22 cellular contexts compared by ENCODE assay signal in the genomic region with DNA sequence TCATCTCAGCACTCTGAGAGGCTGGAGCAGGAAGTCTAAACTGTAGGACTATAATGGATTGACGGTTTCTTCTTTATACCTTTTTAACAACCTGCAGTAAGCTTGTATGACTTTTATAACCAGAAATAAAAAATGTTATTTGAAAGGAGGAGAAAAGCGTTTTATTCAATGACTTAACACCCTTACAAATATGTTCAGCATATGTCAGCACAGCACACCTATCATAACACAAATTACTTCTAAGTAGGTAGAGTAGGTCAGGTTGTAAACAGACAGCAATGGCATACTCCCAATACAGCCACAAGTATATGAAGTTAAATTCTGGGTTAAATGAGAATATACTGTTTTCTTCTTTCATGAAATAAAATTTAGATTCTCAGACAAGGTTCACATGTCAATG. TPM values are rescaled to one million over a fixed set of nuclear protein-coding genes. Genes with fewer than 3 reads are reported as not detected.
DNase-seq lines count a peak whose midpoint lies in the region; ATAC-seq, FAIRE-seq and TF ChIP-seq lines count a peak whose summit lies in the region.
"Had no signal": no experiment of that assay in that cellular context is flagged by ENCODE, and none has a peak within 500 bp of the region (broad histone marks: within the 10 kb centered on the region; RNA-seq: fewer than 3 reads in every experiment).

No MANE protein-coding gene starts in this region.

- H3K79me2 ChIP-seq in GM23338 (replicated peaks; ENCODE audit: insufficient read depth) (peaks cover 100% of the 10 kb centered on the region), K562 (ENCODE audit: control insufficient read depth, insufficient read depth, low read length) (peaks cover 97% of the 10 kb centered on the region), mesendoderm (ENCODE audit: control insufficient read depth, insufficient read depth, low read length) (peaks cover 59% of the 10 kb centered on the region)

- no peak overlapping the region for H2BK5ac ChIP-seq in mesendoderm (ENCODE audit: low read length)

- no peak overlapping the region for H2AFZ ChIP-seq in GM23338
- no peak overlapping the region for H2AFZ ChIP-seq in K562 (ENCODE audit: low read depth, low read length)
- H2AFZ ChIP-seq: GM23248 had no signal

- peaks cover 10% of the 10 kb centered on the region for H3K79me1 ChIP-seq in mesendoderm (ENCODE audit: low read length)

- H3K27ac ChIP-seq in CD4-positive, CD25-positive, alpha-beta regulatory T cell (ENCODE audit: insufficient read depth, low read length, poor library complexity, severe bottlenecking), result peak overlapping the region; percentile 5
- H3K27ac ChIP-seq in GM23338 (ENCODE audit: low read depth) (no peak overlapping the region), K562 (ENCODE audit: extremely low read depth, low read depth, low read length) (no peak overlapping the region), gastrocnemius medialis (peak overlapping the region; percentile 11 to 50 (median 28)), mesendoderm (ENCODE audit: low read depth, low read length) (no peak overlapping the region)
- H3K27ac ChIP-seq: GM23248 had no signal

- H3K4me1 Mint-ChIP-seq in CD4-positive, CD25-positive, alpha-beta regulatory T cell, result peaks cover 42 to 79% (median 47%) of the 10 kb centered on the region in 4 donors
- H3K4me1 Mint-ChIP-seq in GM23338, result peaks cover 8% of the 10 kb centered on the region

- CTCF ChIA-PET in K562 (lab: Yijun Ruan, JAX; ENCODE audit: low intra/inter-chr PET ratio), result no interaction called here

- no peak overlapping the region for H4K8ac ChIP-seq in mesendoderm (ENCODE audit: low read depth, low read length)

- ATAC-seq in CD4-positive, CD25-positive, alpha-beta regulatory T cell (ENCODE audit: low read depth in 2 of 2), result no peak
- ATAC-seq in GM23338 (no peak), K562 (peak; percentile 23; the same call in 1 of the 3 replicates), gastrocnemius medialis (no peak), GM19035 (IDR thresholded peaks at IDR 0.05; ENCODE audit: unreplicated experiment) (no peak), GM18502 (IDR thresholded peaks at IDR 0.05; ENCODE audit: poor library complexity, unreplicated experiment) (no peak)
- ATAC-seq: HCT116 had no signal

- H4K20me1 ChIP-seq in GM23338 (replicated peaks; ENCODE audit: insufficient read depth), result peaks cover 66% of the 10 kb centered on the region
- H4K20me1 ChIP-seq in K562 (replicated peaks; ENCODE audit: control insufficient read depth, insufficient read depth, low read length), result peaks cover 9% of the 10 kb centered on the region

- peaks cover 22% of the 10 kb centered on the region for H3K4me1 ChIP-seq in CD4-positive, CD25-positive, alpha-beta regulatory T cell (ENCODE audit: control insufficient read depth, insufficient read depth, low read length, poor library complexity, severe bottlenecking)
- H3K4me1 ChIP-seq in GM23338 (ENCODE audit: insufficient read depth) (no peaks in the 10 kb centered on the region; the same call in 1 of the 2 replicates), K562 (replicated peaks in 1 of 2; ENCODE audit: control insufficient read depth in 2 of 2, insufficient read depth in 2 of 2, low read length in 2 of 2) (0 out of 5 replicates have a peak, but pooled peaks cover 0 to 2% of the 10 kb centered on the region in 2 experiments), gastrocnemius medialis (peaks cover 23% of the 10 kb centered on the region in 2 donors), mesendoderm (ENCODE audit: control insufficient read depth, low read depth, low read length) (peaks cover 2% of the 10 kb centered on the region)

- no TSS peak for BruUV-seq in K562 (replicated peaks; lab: Mats Ljungman, UMichigan)

- no peaks in the 10 kb centered on the region for H3K9me1 ChIP-seq in K562 (ENCODE audit: control insufficient read depth, insufficient read depth, low read length)

- no peak overlapping the region for H2BK120ac ChIP-seq in mesendoderm (ENCODE audit: low read depth, low read length)

- no peaks in the 10 kb centered on the region for H3K9me3 ChIP-seq in CD4-positive, CD25-positive, alpha-beta regulatory T cell (ENCODE audit: control insufficient read depth in 2 of 2, low read length in 2 of 2)
- no peaks in the 10 kb centered on the region; the same call in 1 of the 2 replicates for H3K9me3 ChIP-seq in K562 (replicated peaks; ENCODE audit: control insufficient read depth, insufficient read depth, low read depth, low read length)
- H3K9me3 ChIP-seq in gastrocnemius medialis, result no peaks in the 10 kb centered on the region

- peak overlapping the region in 1 of 3 donors; percentile 60 for H3K27ac Mint-ChIP-seq in CD4-positive, CD25-positive, alpha-beta regulatory T cell
- H3K27ac Mint-ChIP-seq in GM23338, result peak overlapping the region; percentile 59; the same call in 1 of the 2 replicates

- no peaks in the 10 kb centered on the region for H3K27me3 ChIP-seq in CD4-positive, CD25-positive, alpha-beta regulatory T cell (ENCODE audit: control insufficient read depth, insufficient read depth, low read length)
- no peaks in the 10 kb centered on the region for H3K27me3 ChIP-seq in GM23338 (ENCODE audit: insufficient read depth)
- H3K27me3 ChIP-seq in K562 (ENCODE audit: control insufficient read depth in 2 of 2, insufficient read depth in 2 of 2, low read length in 2 of 2), result no peaks in the 10 kb centered on the region
- no peaks in the 10 kb centered on the region for H3K27me3 ChIP-seq in gastrocnemius medialis
- no peaks in the 10 kb centered on the region for H3K27me3 ChIP-seq in mesendoderm (ENCODE audit: insufficient read depth, low read length, poor library complexity)

- TF ChIP-seq POLR2A in K562 (conservative IDR thresholded peaks at IDR 0.05) (no peak), gastrocnemius medialis (IDR thresholded peaks at IDR 0.05) (no peak)

- FAIRE-seq in K562 (lab: Jason Lieb, UNC), result no peak

- no peak for DNase-seq in CD4-positive, CD25-positive, alpha-beta regulatory T cell
- DNase-seq in GM23338 (ENCODE audit: low spot score) (no peak), K562 (ENCODE audit: extremely low read depth in 1 of 4, low spot score in 3 of 4) (no peak), gastrocnemius medialis (no peak), mesendoderm (no peak)
- DNase-seq: ACHN; AML-193; Calu3; CD4-positive, alpha-beta memory T cell; DMS53; GM23248; KG1; NCI-H1417 treated with DMSO at 0.1 percent for 48 hours; NCI-H2029; NCI-H2171; NCI-H446; NCI-H69; OCI-M1; SIG-M5 had no signal

- H3K23ac ChIP-seq in mesendoderm (ENCODE audit: low read length), result no peak overlapping the region

- no peak for TF ChIP-seq RAD21 in K562 (CRISPR knock-in tag; conservative IDR thresholded peaks at IDR 0.05 in 1 of 2, IDR thresholded peaks at IDR 0.05 in 1 of 2)

- no peak overlapping the region for H3K56ac ChIP-seq in mesendoderm (ENCODE audit: low read length)

- H3K4me3 ChIP-seq in CD4-positive, CD25-positive, alpha-beta regulatory T cell (ENCODE audit: low read depth, low read length), result peak overlapping the region; percentile 5
- H3K4me3 ChIP-seq in GM23338 (no peak overlapping the region), K562 (no peak overlapping the region), gastrocnemius medialis (no peak overlapping the region), mesendoderm (ENCODE audit: low read length) (no peak overlapping the region)
- H3K4me3 ChIP-seq: GM23248 had no signal

- POLR2A ChIA-PET in K562 (lab: Yijun Ruan, JAX), result interaction anchor here (1.0 to 1.9 kb wide), 5 partner anchors 10 to 73 kb away, joined by 3 to 9 read pairs (median 4); a partner anchor contains a TSS

- no peak overlapping the region for H2AK5ac ChIP-seq in mesendoderm (ENCODE audit: low read length)

- H3K9me2 ChIP-seq in GM23338 (ENCODE audit: insufficient read depth), result no peaks in the 10 kb centered on the region

- H3K27me3 Mint-ChIP-seq in CD4-positive, CD25-positive, alpha-beta regulatory T cell, result no peaks in the 10 kb centered on the region
- H3K27me3 Mint-ChIP-seq in GM23338 (ENCODE audit: insufficient read depth, low read depth, poor library complexity), result peaks cover 3% of the 10 kb centered on the region
- H3K27me3 Mint-ChIP-seq: CD4-positive, alpha-beta memory T cell had no signal

- no peak for TF ChIP-seq CTCF in GM23338 (conservative IDR thresholded peaks at IDR 0.05; ENCODE audit: low read depth in 2 of 2)
- TF ChIP-seq CTCF in K562 (IDR thresholded peaks at IDR 0.05 in 2 of 3, conservative IDR thresholded peaks at IDR 0.05 in 1 of 3; ENCODE audit: insufficient read depth in 2 of 3, low read depth in 1 of 3, low read length in 3 of 3), result no peak
- no peak for TF ChIP-seq CTCF in gastrocnemius medialis (IDR thresholded peaks at IDR 0.05 in 4 of 5, conservative IDR thresholded peaks at IDR 0.05 in 1 of 5)

- no peak overlapping the region for H3K4me2 ChIP-seq in GM23338
- H3K4me2 ChIP-seq in K562 (ENCODE audit: insufficient read depth, low read length), result no peak overlapping the region
- H3K4me2 ChIP-seq in mesendoderm (ENCODE audit: low read length), result no peak overlapping the region

- H4K5ac ChIP-seq in mesendoderm (ENCODE audit: low read length), result no peak overlapping the region

- no peaks in the 10 kb centered on the region for H3F3A ChIP-seq in GM23338 (replicated peaks; ENCODE audit: low read depth)

- H3K9ac ChIP-seq in K562 (ENCODE audit: insufficient read depth in 1 of 2, low read depth in 2 of 2, low read length in 2 of 2) (no peak overlapping the region), mesendoderm (ENCODE audit: low read length) (no peak overlapping the region)
- H3K9ac ChIP-seq: GM23248 had no signal

- H2BK15ac ChIP-seq in mesendoderm (replicated peaks; ENCODE audit: low read depth), result no peak overlapping the region

- no peak for TF ChIP-seq EP300 in K562 (IDR thresholded peaks at IDR 0.05; ENCODE audit: low read length)

- peaks cover 2% of the 10 kb centered on the region for H3K36me3 ChIP-seq in CD4-positive, CD25-positive, alpha-beta regulatory T cell (ENCODE audit: control insufficient read depth, insufficient read depth, low read length)
- no peaks in the 10 kb centered on the region for H3K36me3 ChIP-seq in GM23338 (ENCODE audit: insufficient read depth)
- H3K36me3 ChIP-seq in K562 (ENCODE audit: control insufficient read depth, insufficient read depth, low read length), result peaks cover 17% of the 10 kb centered on the region; the same call in 2 of the 3 replicates
- H3K36me3 ChIP-seq in gastrocnemius medialis, result no peaks in the 10 kb centered on the region
- no peaks in the 10 kb centered on the region for H3K36me3 ChIP-seq in mesendoderm (ENCODE audit: control insufficient read depth, insufficient read depth, low read length)

- peak overlapping the region in 1 of 4 donors; percentile 29 for H3K4me3 Mint-ChIP-seq in CD4-positive, CD25-positive, alpha-beta regulatory T cell
- no peak overlapping the region for H3K4me3 Mint-ChIP-seq in GM23338

- intact Hi-C loops in K562 (cut with micrococcal nuclease), result no loop called here
- intact Hi-C loops in gastrocnemius medialis (cut with DNase I; ENCODE audit: low total_unique reads), result no loop called here

- H3K9me3 Mint-ChIP-seq in CD4-positive, CD25-positive, alpha-beta regulatory T cell, result no peaks in the 10 kb centered on the region
- H3K9me3 Mint-ChIP-seq in GM23338, result peaks cover 2% of the 10 kb centered on the region; the same call in 1 of the 3 replicates
- H3K9me3 Mint-ChIP-seq: CD4-positive, alpha-beta memory T cell had no signal

- H3K4ac ChIP-seq in mesendoderm (ENCODE audit: low read depth, low read length), result no peak overlapping the region

- in situ Hi-C loops in K562 (cut with MboI), result no loop called here
- in situ Hi-C loops in gastrocnemius medialis (cut with MboI; ENCODE audit: low sequenced_read_pairs in 4 of 4), result no loop called here

- WGBS in K562 (ENCODE audit: insufficient coverage, low coverage, missing lambda C conversion rate), result 42% methylated on average over 2 of the region's 2 CpGs
- no CpG with 5 or more reads among the region's 2 CpGs for WGBS in mesendoderm (ENCODE audit: extremely low coverage, insufficient coverage, low lambda C conversion rate)

- H3K36me3 Mint-ChIP-seq in CD4-positive, CD25-positive, alpha-beta regulatory T cell, result peaks cover 19% of the 10 kb centered on the region
- H3K36me3 Mint-ChIP-seq in GM23338 (ENCODE audit: low read depth), result peaks cover 6% of the 10 kb centered on the region; the same call in 1 of the 3 replicates

- no peak overlapping the region for H3K18ac ChIP-seq in mesendoderm (ENCODE audit: low read length)

RNA-seq across cellular contexts. Expression of a gene that starts 16.1 kb away (rescaled TPM):
- 79.3 TPM for total RNA-seq in CD4-positive, CD25-positive, alpha-beta regulatory T cell
- 10 to 100 TPM; 50.4 to 64.7 (median 58.0) TPM for polyA plus RNA-seq in CD4-positive, CD25-positive, alpha-beta regulatory T cell
- total RNA-seq in GM23338 (2014; rRNA removed; shearing (Covaris generic)), result 93.6 and 94.8 TPM in 2 replicates
- 140 and 172 TPM in 2 replicates for polyA plus RNA-seq in GM23338 (2016; fragmentation: Nextera tagmentation; extraction: Ambion mirVana)
- total RNA-seq in K562 (2011; cell fraction: chromatin; rRNA removed; ENCODE audit: low replicate concordance), result 20.3 and 50.3 TPM in 2 replicates
- total RNA-seq in K562 (2011; cell fraction: nucleolus; rRNA removed), result 13.5 and 14.3 TPM in 2 replicates
- 36.1 and 60.5 TPM in 2 replicates for total RNA-seq in K562 (2011; cell fraction: nucleoplasm; rRNA removed)
- 62.2 and 83.5 TPM in 2 replicates for total RNA-seq in K562 (2014; rRNA removed)
- 67.7 and 81.4 TPM in 2 replicates for total RNA-seq in K562 (2014; rRNA removed; fragmentation: Illumina TruSeq; extraction: Trizol)
- total RNA-seq in K562 (2015; rRNA removed; fragmentation: Illumina TruSeq; extraction: Trizol), result 64.4 and 66.7 TPM in 2 replicates
- total RNA-seq in K562 (2021), result 93.9 and 99.4 TPM in 2 replicates
- polyA plus RNA-seq in K562 (2011; rRNA removed), result 144 and 163 TPM in 2 replicates
- polyA plus RNA-seq in K562 (2011; cell fraction: cytosol; rRNA removed), result 33.7 and 80.3 TPM in 2 replicates
- polyA plus RNA-seq in K562 (2011; cell fraction: nucleus; rRNA removed), result 23.6 and 40.8 TPM in 2 replicates
- polyA plus RNA-seq in K562 (2012), result 116 and 153 TPM in 2 replicates
- polyA plus RNA-seq in K562 (2014; fragmentation: Illumina TruSeq; extraction: Trizol), result 81.5 and 89.1 TPM in 2 replicates
- polyA plus RNA-seq in K562 (2014; fragmentation: Nextera tagmentation; extraction: Ambion mirVana), result 10 to 100 TPM; 43.8 to 47.8 TPM
- 125 and 136 TPM in 2 replicates for polyA plus RNA-seq in K562 (2014; rRNA removed)
- polyA minus RNA-seq in K562 (2011; rRNA and poly(A)+ RNA removed), result 93.6 and 96.1 TPM in 2 replicates
- polyA minus RNA-seq in K562 (2011; cell fraction: cytosol; rRNA and poly(A)+ RNA removed), result 31.6 and 38.0 TPM in 2 replicates
- 13.1 and 22.5 TPM in 2 replicates for polyA minus RNA-seq in K562 (2011; cell fraction: nucleus; rRNA and poly(A)+ RNA removed)
- 10 to 100 TPM; 36.4 to 71.3 (median 43.7) TPM for total RNA-seq in gastrocnemius medialis
- 126 TPM for polyA plus RNA-seq in mesendoderm (2013, experiment 1 of 2)
- polyA plus RNA-seq in mesendoderm (2013, experiment 2 of 2), result 121 TPM

RNA-seq across cellular contexts. Expression of a gene that starts 57.6 kb away (rescaled TPM):
- 18.8 TPM for total RNA-seq in CD4-positive, CD25-positive, alpha-beta regulatory T cell
- polyA plus RNA-seq in CD4-positive, CD25-positive, alpha-beta regulatory T cell, result 10 to 100 TPM; 19.9 to 27.8 (median 26.7) TPM
- total RNA-seq in GM23338 (2014; rRNA removed; shearing (Covaris generic)), result 20.7 and 24.4 TPM in 2 replicates
- polyA plus RNA-seq in GM23338 (2016; fragmentation: Nextera tagmentation; extraction: Ambion mirVana), result 11.8 and 13.0 TPM in 2 replicates
- total RNA-seq in K562 (2011; cell fraction: chromatin; rRNA removed; ENCODE audit: low replicate concordance), result 19.6 and 32.3 TPM in 2 replicates
- 15.3 and 16.3 TPM in 2 replicates for total RNA-seq in K562 (2011; cell fraction: nucleolus; rRNA removed)
- 16.1 and 19.7 TPM in 2 replicates for total RNA-seq in K562 (2011; cell fraction: nucleoplasm; rRNA removed)
- 4.5 and 7.2 TPM in 2 replicates for total RNA-seq in K562 (2014; rRNA removed)
- total RNA-seq in K562 (2014; rRNA removed; fragmentation: Illumina TruSeq; extraction: Trizol), result 5.2 and 5.3 TPM in 2 replicates
- total RNA-seq in K562 (2015; rRNA removed; fragmentation: Illumina TruSeq; extraction: Trizol), result 4.8 and 5.1 TPM in 2 replicates
- 8.5 and 9.1 TPM in 2 replicates for total RNA-seq in K562 (2021)
- 5.4 and 9.7 TPM in 2 replicates for polyA plus RNA-seq in K562 (2011; rRNA removed)
- 4.7 and 6.8 TPM in 2 replicates for polyA plus RNA-seq in K562 (2011; cell fraction: cytosol; rRNA removed)
- polyA plus RNA-seq in K562 (2011; cell fraction: nucleus; rRNA removed), result 9.6 and 10.4 TPM in 2 replicates
- 4.6 and 8.4 TPM in 2 replicates for polyA plus RNA-seq in K562 (2012)
- polyA plus RNA-seq in K562 (2014; fragmentation: Illumina TruSeq; extraction: Trizol), result 6.7 and 7.2 TPM in 2 replicates
- 1 to 10 TPM; 1.4 to 1.5 TPM for polyA plus RNA-seq in K562 (2014; fragmentation: Nextera tagmentation; extraction: Ambion mirVana)
- polyA plus RNA-seq in K562 (2014; rRNA removed), result 5.2 and 8.7 TPM in 2 replicates
- 8.3 and 11.7 TPM in 2 replicates for polyA minus RNA-seq in K562 (2011; rRNA and poly(A)+ RNA removed)
- polyA minus RNA-seq in K562 (2011; cell fraction: cytosol; rRNA and poly(A)+ RNA removed), result 3.4 and 4.0 TPM in 2 replicates
- polyA minus RNA-seq in K562 (2011; cell fraction: nucleus; rRNA and poly(A)+ RNA removed), result 10.6 and 15.1 TPM in 2 replicates
- 10 to 100 TPM; 21.4 to 48.0 (median 35.2) TPM for total RNA-seq in gastrocnemius medialis
- polyA plus RNA-seq in mesendoderm (2013, experiment 1 of 2), result 9.3 TPM
- polyA plus RNA-seq in mesendoderm (2013, experiment 2 of 2), result 9.4 TPM

Comparison
In these comparisons a context has a peak if more than half of its experiments do, and no peak if none do; other contexts are left out.
1. H3K27ac ChIP-seq: peak in CD4-positive, CD25-positive, alpha-beta regulatory T cell (single experiment) and gastrocnemius medialis (4 of 4); none in GM23338 (single experiment), K562 (single experiment) and mesendoderm (single experiment).